Comparison of ENCODE assay signal across 22 cellular contexts in the genomic region with DNA sequence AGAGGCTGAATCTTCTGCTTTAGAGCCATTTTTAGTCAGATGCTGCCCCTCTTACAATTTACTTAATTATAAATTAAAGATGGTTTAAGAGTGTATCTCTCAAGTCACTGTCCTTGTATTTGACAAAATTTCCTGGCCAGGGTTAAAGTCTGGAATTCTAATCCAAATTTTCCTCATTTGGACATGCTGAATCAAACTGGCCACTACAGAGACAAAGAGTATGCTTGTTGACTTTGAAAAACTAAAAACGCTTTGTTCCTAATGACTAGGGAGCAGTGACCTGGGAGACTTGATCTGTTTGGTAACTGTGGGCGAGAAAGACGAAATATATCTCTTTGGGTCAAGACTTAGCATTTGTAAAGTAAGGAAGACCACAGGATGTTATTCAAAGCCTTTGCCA.
"Had no signal": no experiment of that assay in that cellular context is flagged by ENCODE, and none has a peak within 500 bp of the region (broad histone marks: within the 10 kb centered on the region; RNA-seq: fewer than 3 reads in every experiment).

No MANE protein-coding gene starts in this region.

- H3K4me3 ChIP-seq: cardiac muscle cell, colonic mucosa, esophagus muscularis mucosa, gastroesophageal sphincter, pancreas, prostate gland, spleen, thyroid gland had no signal

- DNase-seq: cerebellar nuclear complex; colonic mucosa; dermis blood vessel endothelial cell; effector CD8-positive, alpha-beta T cell; immature natural killer cell; left cardiac atrium; left ventricle myocardium superior; occipital lobe; pancreas; retina; spleen; stimulated activated CD4-positive, alpha-beta T cell treated with anti-CD3 and anti-CD28 coated beads, Interleukin-2, amount 100 ng/mL, for 24 hours; stimulated activated CD4-positive, alpha-beta T cell treated with anti-CD3 and anti-CD28 coated beads, Interleukin-4, amount 100 ng/mL, for 4 hours; stimulated activated naive B cell treated with anti-CD40 and anti-IgM and Interleukin-4, amounts not matched to agents 10 μg/mL and 1 μg/mL and 100 μg/mL, for 72 hours; stimulated activated naive CD8-positive, alpha-beta T cell treated with anti-CD3 and anti-CD28 coated beads, Interleukin-15, amount 100 ng/mL, for 72 hours; thyroid gland had no signal

- ATAC-seq: gastroesophageal sphincter; left cardiac atrium; left ventricle myocardium superior; natural killer cell treated with Interleukin-12 subunit alpha and Interleukin-12 subunit beta and Interleukin-15 and Interleukin-18, amount 100 ng/mL, for 72 hours; pancreas; sciatic nerve; stimulated activated naive B cell treated with anti-CD40 and anti-IgM and Interleukin-4, amounts not matched to agents 10 μg/mL and 1 μg/mL and 100 μg/mL, for 72 hours; stimulated activated naive CD8-positive, alpha-beta T cell treated with anti-CD3 and anti-CD28 coated beads, Interleukin-15, amount 100 ng/mL, for 72 hours had no signal

- H3K27me3 ChIP-seq: cardiac muscle cell, colonic mucosa, esophagus muscularis mucosa, gastroesophageal sphincter, pancreas, spleen, thyroid gland had no signal

- H3K27ac ChIP-seq: cardiac muscle cell, colonic mucosa, esophagus muscularis mucosa, gastroesophageal sphincter, pancreas, prostate gland, spleen, thyroid gland had no signal
